ENCODE assay signal across 25 cellular contexts in genomic region chr20:59754551-59754950, GRCh38.
"Had no signal": no experiment of that assay in that cellular context is flagged by ENCODE, and none has a peak within 500 bp of the region (broad histone marks: within the 10 kb centered on the region; RNA-seq: fewer than 3 reads in every experiment).

No MANE protein-coding gene starts in this region.

- H3K27ac Mint-ChIP-seq: effector memory CD8-positive, alpha-beta T cell; endodermal cell; immature natural killer cell had no signal

- H3K36me3 ChIP-seq: esophagus squamous epithelium, gastrocnemius medialis, lower lobe of right lung had no signal

- H3K4me3 ChIP-seq: coronary artery, esophagus squamous epithelium, gastrocnemius medialis, hepatocyte, lower lobe of right lung had no signal

- ATAC-seq: effector memory CD8-positive, alpha-beta T cell; esophagus mucosa; gastrocnemius medialis; left colon; left lobe of liver; lower lobe of right lung had no signal

- H3K4me2 ChIP-seq: hepatocyte had no signal

- DNase-seq: effector CD8-positive, alpha-beta T cell; effector memory CD8-positive, alpha-beta T cell; endodermal cell; erythroblast; esophagus squamous epithelium; foreskin fibroblast; foreskin melanocyte; gastrocnemius medialis; glutamatergic neuron; head of caudate nucleus; hypothalamus; immature natural killer cell; islet precursor cell; kidney; kidney glomerular epithelial cell; left colon; left ventricle myocardium superior; lower lobe of right lung; mesendoderm; midbrain had no signal

- H3K4me3 Mint-ChIP-seq: effector memory CD8-positive, alpha-beta T cell; endodermal cell; immature natural killer cell had no signal

- H3K4me1 ChIP-seq: gastrocnemius medialis had no signal

- H3K9me3 Mint-ChIP-seq: effector memory CD8-positive, alpha-beta T cell; endodermal cell; immature natural killer cell had no signal

- H3K27ac ChIP-seq: coronary artery, epithelial cell of prostate, esophagus squamous epithelium, gastrocnemius medialis, hepatocyte, lower lobe of right lung had no signal

- H3K4me1 Mint-ChIP-seq: immature natural killer cell had no signal

- H3K36me3 Mint-ChIP-seq: immature natural killer cell had no signal

- H2AFZ ChIP-seq: hepatocyte had no signal

- H3K9me3 ChIP-seq: esophagus squamous epithelium, gastrocnemius medialis, lower lobe of right lung had no signal
